8 cellular contexts compared by ENCODE assay signal in genomic region chr17:48441231-48441711, GRCh38. TPM values are rescaled to one million over a fixed set of nuclear protein-coding genes. Genes with fewer than 3 reads are reported as not detected.
A peak's percentile ranks its signal among the peaks of the same experiment; 100 is the strongest.
DNase-seq lines count a peak whose midpoint lies in the region; ATAC-seq and TF ChIP-seq lines count a peak whose summit lies in the region.

No MANE protein-coding gene starts in this region.

- H3K36me3 Mint-ChIP-seq in progenitor cell of endocrine pancreas (ENCODE audit: insufficient read depth), result no peaks in the 10 kb centered on the region

- peak; percentile 23 for DNase-seq in M059J (ENCODE audit: low read depth)
- DNase-seq in foreskin melanocyte, result peak; percentile 40
- DNase-seq in DMS153 treated with DMSO at 0.1 percent for 48 hours (lab: John Stamatoyannopoulos, UW; ENCODE audit: unreplicated experiment), result no peak
- DNase-seq in progenitor cell of endocrine pancreas (ENCODE audit: low spot score, unreplicated experiment), result no peak
- no peak for DNase-seq in omental fat pad (ENCODE audit: low spot score)
- DNase-seq in iPS-NIHi11 (ENCODE audit: low spot score), result no peak

- ATAC-seq in GM18520 (IDR thresholded peaks at IDR 0.05; ENCODE audit: unreplicated experiment) (peak; percentile 69), GM21576 (IDR thresholded peaks at IDR 0.05; ENCODE audit: unreplicated experiment) (peak; percentile 67), omental fat pad (ENCODE audit: low FRiP score) (no peak)

- no peak overlapping the region for H3K27ac Mint-ChIP-seq in progenitor cell of endocrine pancreas

- peaks cover 22% of the 10 kb centered on the region for H3K4me1 Mint-ChIP-seq in progenitor cell of endocrine pancreas (ENCODE audit: low read depth)

- H3K4me3 Mint-ChIP-seq in progenitor cell of endocrine pancreas (ENCODE audit: low read depth), result no peak overlapping the region

- peaks cover 17% of the 10 kb centered on the region for H3K27me3 Mint-ChIP-seq in progenitor cell of endocrine pancreas

- H3K9me3 Mint-ChIP-seq in progenitor cell of endocrine pancreas (ENCODE audit: low read depth), result no peaks in the 10 kb centered on the region

- TF ChIP-seq CTCF in progenitor cell of endocrine pancreas (IDR thresholded peaks at IDR 0.05; ENCODE audit: unreplicated experiment), result no peak
- no peak for TF ChIP-seq CTCF in omental fat pad (IDR thresholded peaks at IDR 0.05)

RNA-seq across cellular contexts. Expression of gene SKAP1, which starts 11.3 kb away (rescaled TPM):
- total RNA-seq in M059J (2014; rRNA removed; shearing (Covaris generic)), result 0.42 and 1.1 TPM in 2 replicates
- total RNA-seq in progenitor cell of endocrine pancreas (0.69 and 1.0 TPM in 2 replicates), omental fat pad (1 to 10 TPM in 2 of 4 donors, under 1 TPM in 1, not detected in 1; 0.93 to 1.9 (median 1.1) TPM)

Comparison
In these comparisons a context has a peak if more than half of its experiments do, and no peak if none do; other contexts are left out.
1. DNase-seq: peak in M059J (single experiment) and foreskin melanocyte (single experiment); none in DMS153 treated with DMSO at 0.1 percent for 48 hours (single experiment), progenitor cell of endocrine pancreas (single experiment), omental fat pad (single experiment) and iPS-NIHi11 (single experiment).